In the genomic region with DNA sequence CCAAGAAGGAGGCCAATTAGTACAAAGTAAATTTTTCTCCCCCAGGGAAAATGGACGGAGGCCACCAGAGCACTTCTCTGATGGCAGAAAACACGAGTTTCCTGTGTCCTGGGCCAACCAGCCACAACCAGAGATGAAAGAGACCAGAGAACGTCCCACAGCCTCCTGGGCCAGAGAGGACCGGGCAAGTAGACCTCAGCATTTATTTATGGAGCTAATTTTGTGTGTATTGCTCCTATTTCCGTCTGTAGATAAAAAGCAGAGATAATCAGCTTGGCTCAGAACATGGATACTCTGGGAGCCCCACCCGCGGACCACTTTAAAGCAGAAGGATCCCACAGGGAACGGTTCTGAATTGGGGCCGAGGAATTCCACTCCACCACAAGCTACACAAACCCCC, we compare ENCODE assay signal across 23 cellular contexts. TPM values are rescaled to one million over a fixed set of nuclear protein-coding genes. Genes with fewer than 3 reads are reported as not detected.
DNase-seq lines count a peak whose midpoint lies in the region; ATAC-seq and TF ChIP-seq lines count a peak whose summit lies in the region.
"Had no signal": no experiment of that assay in that cellular context is flagged by ENCODE, and none has a peak within 500 bp of the region (broad histone marks: within the 10 kb centered on the region; RNA-seq: fewer than 3 reads in every experiment).

No MANE protein-coding gene starts in this region.

- H3K9me3 ChIP-seq in BLaER1 (peaks cover 6% of the 10 kb centered on the region; the same call in 1 of the 2 replicates), SK-N-MC (ENCODE audit: low read depth, low read length) (peaks cover 8% of the 10 kb centered on the region; the same call in 1 of the 2 replicates), hepatocyte (ENCODE audit: low read depth) (peaks cover 2% of the 10 kb centered on the region), aorta (ENCODE audit: control insufficient read depth, low read length) (no peaks in the 10 kb centered on the region)

- H3K27me3 ChIP-seq in BLaER1, result no peaks in the 10 kb centered on the region
- peaks cover 8% of the 10 kb centered on the region for H3K27me3 ChIP-seq in hepatocyte
- H3K27me3 ChIP-seq in aorta (ENCODE audit: control insufficient read depth in 1 of 2, insufficient read depth in 2 of 2, low read length in 1 of 2), result no peaks in the 10 kb centered on the region
- H3K27me3 ChIP-seq: BLaER1 treated with 17β-estradiol and CSF1 and Interleukin-3, amounts not matched to agents 10 nM and 100 nM had no signal

- no peaks in the 10 kb centered on the region for H3K79me2 ChIP-seq in hepatocyte

- H3K27ac ChIP-seq in BLaER1, result no peak overlapping the region
- H3K27ac ChIP-seq in SK-N-MC, result no peak overlapping the region
- no peak overlapping the region for H3K27ac ChIP-seq in hepatocyte
- no peak overlapping the region for H3K27ac ChIP-seq in aorta (ENCODE audit: low read depth in 1 of 2, low read length in 2 of 2)
- H3K27ac ChIP-seq: BLaER1 treated with 17β-estradiol and CSF1 and Interleukin-3, amounts not matched to agents 10 nM and 100 nM; RWPE1 had no signal

- intact Hi-C loops in aorta (cut with DNase I), result no loop called here

- no peak for DNase-seq in SK-N-MC (ENCODE audit: low read depth, low spot score)
- DNase-seq in hepatocyte (ENCODE audit: low spot score), result no peak
- no peak for DNase-seq in aorta
- no peak for DNase-seq in SHP77 (lab: John Stamatoyannopoulos, UW)
- no peak for DNase-seq in hypothalamus (lab: John Stamatoyannopoulos, UW)
- DNase-seq: CD4-positive, alpha-beta T cell; EL; GDM1; HCEC 1CT; IMR-90; KG1; MM.1S; NCI-H2029; NCI-H2227 treated with DMSO at 0.1 percent for 48 hours; NCI-H69; SHP77 treated with DMSO at 0.1 percent for 48 hours; T-cell had no signal

- no peaks in the 10 kb centered on the region for H3K9me2 ChIP-seq in hepatocyte (replicated peaks; ENCODE audit: insufficient read depth)

- ATAC-seq in aorta (ENCODE audit: low FRiP score) (peak; percentile 28), GM18511 (IDR thresholded peaks at IDR 0.05; ENCODE audit: unreplicated experiment) (no peak)
- ATAC-seq: GM12878, T-cell had no signal

- H4K20me1 ChIP-seq in BLaER1, result no peaks in the 10 kb centered on the region
- no peaks in the 10 kb centered on the region for H4K20me1 ChIP-seq in hepatocyte (ENCODE audit: insufficient read depth, poor library complexity, severe bottlenecking)
- H4K20me1 ChIP-seq: BLaER1 treated with 17β-estradiol and CSF1 and Interleukin-3, amounts not matched to agents 10 nM and 100 nM had no signal

- TF ChIP-seq CTCF in hepatocyte (IDR thresholded peaks at IDR 0.05; ENCODE audit: poor library complexity), result no peak

- H3K4me1 ChIP-seq in BLaER1 (0 out of 2 replicates have a peak, but pooled peaks cover 5% of the 10 kb centered on the region), hepatocyte (ENCODE audit: insufficient read depth) (no peaks in the 10 kb centered on the region), aorta (ENCODE audit: control insufficient read depth in 1 of 2, insufficient read depth in 2 of 2, low read length in 2 of 2) (no peaks in the 10 kb centered on the region)

- H3K36me3 ChIP-seq in BLaER1, result no peaks in the 10 kb centered on the region
- H3K36me3 ChIP-seq in SK-N-MC (ENCODE audit: insufficient read depth, low read length), result no peaks in the 10 kb centered on the region
- H3K36me3 ChIP-seq in hepatocyte (replicated peaks; ENCODE audit: insufficient read depth, low read depth), result no peaks in the 10 kb centered on the region
- no peaks in the 10 kb centered on the region for H3K36me3 ChIP-seq in aorta (ENCODE audit: control insufficient read depth in 1 of 2, insufficient read depth in 2 of 2, low read length in 1 of 2)
- H3K36me3 ChIP-seq: BLaER1 treated with 17β-estradiol and CSF1 and Interleukin-3, amounts not matched to agents 10 nM and 100 nM had no signal

- H2AFZ ChIP-seq in hepatocyte, result no peak overlapping the region

- H3K9ac ChIP-seq in BLaER1, result no peak overlapping the region
- H3K9ac ChIP-seq in SK-N-MC (ENCODE audit: insufficient read length), result no peak overlapping the region
- H3K9ac ChIP-seq: BLaER1 treated with 17β-estradiol and CSF1 and Interleukin-3, amounts not matched to agents 10 nM and 100 nM had no signal

- WGBS in hepatocyte (ENCODE audit: low lambda C conversion rate, missing lambda C conversion rate), result 44% methylated on average over 9 of the region's 9 CpGs
- 6 to 13% methylated on average over 9 of the region's 9 CpGs for WGBS in aorta, 2 donors

- no peak overlapping the region for H3K4me3 ChIP-seq in BLaER1
- peak overlapping the region; percentile 22; the same call in 1 of the 2 replicates for H3K4me3 ChIP-seq in SK-N-MC
- H3K4me3 ChIP-seq in hepatocyte, result no peak overlapping the region
- H3K4me3 ChIP-seq in aorta (ENCODE audit: low read length in 2 of 2), result no peak overlapping the region
- H3K4me3 ChIP-seq: BLaER1 treated with 17β-estradiol and CSF1 and Interleukin-3, amounts not matched to agents 10 nM and 100 nM; GM12878 had no signal

- peak overlapping the region; percentile 22; the same call in 1 of the 2 replicates for H3K4me2 ChIP-seq in BLaER1
- peak overlapping the region; percentile 23 for H3K4me2 ChIP-seq in hepatocyte

RNA-seq across cellular contexts. Expression of a gene that starts 43.9 kb away (rescaled TPM):
- total RNA-seq in hepatocyte (19.7 and 21.1 TPM in 2 replicates), aorta (10 to 100 TPM; 12.9 to 16.4 TPM)
- polyA plus RNA-seq in hepatocyte (11.3 and 13.5 TPM in 2 replicates), aorta (10 to 100 TPM in 1 of 2 donors, 1 to 10 TPM in 1; 6.0 to 20.8 TPM)
- total RNA-seq: A673; CD4-positive, alpha-beta T cell; GM12878; T-cell had no signal
- polyA plus RNA-seq: GM12878 had no signal
